ENCODE assay signal across 8 cellular contexts in the genomic region with DNA sequence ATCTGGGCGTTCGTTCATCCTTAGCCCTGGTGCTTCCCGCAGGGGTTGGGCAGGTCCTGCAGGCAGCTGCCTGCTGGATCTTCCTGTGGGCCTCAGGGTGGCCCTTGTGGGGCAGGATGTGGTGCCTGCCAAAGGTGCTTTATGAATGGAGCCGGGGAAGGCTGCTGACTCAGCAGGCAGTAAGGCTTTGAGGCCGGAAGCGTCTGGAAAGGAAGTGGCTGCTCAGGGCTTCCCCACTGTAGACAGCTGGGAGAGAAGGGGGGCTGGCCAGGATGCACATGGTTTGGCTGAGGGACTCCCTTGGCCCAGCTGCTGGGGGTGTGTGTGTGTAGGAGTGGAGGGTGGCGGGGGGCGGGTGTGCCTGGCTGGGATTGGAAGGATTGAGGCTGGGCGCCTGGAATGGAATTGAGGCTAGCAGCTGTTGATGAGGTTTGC. TPM values are rescaled to one million over a fixed set of nuclear protein-coding genes. Genes with fewer than 3 reads are reported as not detected.
DNase-seq lines count a peak whose midpoint lies in the region; ATAC-seq and TF ChIP-seq lines count a peak whose summit lies in the region.

No MANE protein-coding gene starts in this region.

- TF ChIP-seq CTCF in GM10248 (IDR thresholded peaks at IDR 0.05; ENCODE audit: control extremely low read depth, extremely low read depth, low read depth, missing control alignments) = no peak

- H3K36me3 ChIP-seq in effector memory CD4-positive, alpha-beta T cell (ENCODE audit: control insufficient read depth, insufficient read depth, low read length) = no peaks in the 10 kb centered on the region
- H3K36me3 ChIP-seq in mesenchymal stem cell (ENCODE audit: control insufficient read depth in 1 of 2, insufficient read depth in 2 of 2, low read depth in 1 of 2, low read length in 2 of 2) = peaks cover 22 to 64% of the 10 kb centered on the region in 2 experiments

- H2BK120ac ChIP-seq in mesenchymal stem cell (ENCODE audit: low read depth, low read length) = peak overlapping the region; percentile 80

- H3K18ac ChIP-seq in mesenchymal stem cell (ENCODE audit: low read depth in 1 of 2, low read length in 2 of 2) = peak overlapping the region in 1 of 2 experiments; percentile 86

- no peak overlapping the region for H2BK5ac ChIP-seq in mesenchymal stem cell (ENCODE audit: low read depth, low read length, poor library complexity, severe bottlenecking)

- H3K4ac ChIP-seq in mesenchymal stem cell (ENCODE audit: low read depth in 1 of 2, low read length in 2 of 2) = peak overlapping the region; percentile 63 to 90

- CTCF ChIA-PET in GM10248 (lab: Yijun Ruan, JAX) = interaction anchor here (0.9 to 18.3 kb wide), 5 partner anchors 8 to 136 kb away, joined by 3 to 392 read pairs (median 49); a partner anchor contains a TSS
- CTCF ChIA-PET in activated CD8-positive, alpha-beta T cell treated with anti-CD3 and anti-CD28 coated beads, Interleukin-2, amount 10 ng/mL, durations not matched to agents 7 days and 5 days (lab: Charles Lee) = interaction anchor here (0.8 to 10.0 kb wide), 8 partner anchors 8 to 210 kb away, joined by 3 to 228 read pairs (median 6); a partner anchor contains a TSS

- ATAC-seq in HG02763 (IDR thresholded peaks at IDR 0.05; ENCODE audit: unreplicated experiment) = peak; percentile 78
- peak; percentile 90 for ATAC-seq in activated CD8-positive, alpha-beta T cell treated with anti-CD3 and anti-CD28 coated beads, Interleukin-2, amount 10 ng/mL, durations not matched to agents 7 days and 5 days

- H3K4me1 ChIP-seq in effector memory CD4-positive, alpha-beta T cell (ENCODE audit: control insufficient read depth, insufficient read depth, low read length, poor library complexity, severe bottlenecking) = peaks cover 15% of the 10 kb centered on the region
- peaks cover 21% of the 10 kb centered on the region for H3K4me1 ChIP-seq in mesenchymal stem cell (ENCODE audit: control insufficient read depth, insufficient read depth, low read depth, low read length)

- peaks cover 6% of the 10 kb centered on the region for H3K27me3 ChIP-seq in effector memory CD4-positive, alpha-beta T cell (replicated peaks; ENCODE audit: control insufficient read depth, insufficient read depth, low read length, poor library complexity, severe bottlenecking)
- H3K27me3 ChIP-seq in mesenchymal stem cell (ENCODE audit: control insufficient read depth in 1 of 2, insufficient read depth in 1 of 2, low read length in 2 of 2) = no peaks in the 10 kb centered on the region

- no peaks in the 10 kb centered on the region for H3K9me3 Mint-ChIP-seq in activated CD8-positive, alpha-beta T cell treated with anti-CD3 and anti-CD28 coated beads, Interleukin-2, amount 10 ng/mL, durations not matched to agents 7 days and 5 days (ENCODE audit: insufficient read depth)

- peak overlapping the region; percentile 84 for H4K8ac ChIP-seq in mesenchymal stem cell (ENCODE audit: low read length)

- no peak overlapping the region for H3K27ac Mint-ChIP-seq in activated CD8-positive, alpha-beta T cell treated with anti-CD3 and anti-CD28 coated beads, Interleukin-2, amount 10 ng/mL, durations not matched to agents 7 days and 5 days

- peak overlapping the region; percentile 95 for H4K91ac ChIP-seq in mesenchymal stem cell (ENCODE audit: low read length)

- H3K9me3 ChIP-seq in effector memory CD4-positive, alpha-beta T cell (ENCODE audit: control insufficient read depth, low read length) = no peaks in the 10 kb centered on the region
- no peaks in the 10 kb centered on the region for H3K9me3 ChIP-seq in mesenchymal stem cell (ENCODE audit: control insufficient read depth, low read length)

- no peak overlapping the region for H2AK5ac ChIP-seq in mesenchymal stem cell (ENCODE audit: low read length, severe bottlenecking)

- H2BK15ac ChIP-seq in mesenchymal stem cell (ENCODE audit: low read depth, poor library complexity, severe bottlenecking) = no peak overlapping the region

- no peak overlapping the region for H3K27ac ChIP-seq in effector memory CD4-positive, alpha-beta T cell (ENCODE audit: insufficient read depth, low read length, poor library complexity, severe bottlenecking)
- H3K27ac ChIP-seq in mesenchymal stem cell (ENCODE audit: low read length, poor library complexity, severe bottlenecking) = peak overlapping the region; percentile 68

- peaks cover 59% of the 10 kb centered on the region for H3K27me3 Mint-ChIP-seq in activated CD8-positive, alpha-beta T cell treated with anti-CD3 and anti-CD28 coated beads, Interleukin-2, amount 10 ng/mL, durations not matched to agents 7 days and 5 days (ENCODE audit: low read depth)

- no peak overlapping the region for H3K23ac ChIP-seq in mesenchymal stem cell (ENCODE audit: low read length in 2 of 2)

- H3K4me3 Mint-ChIP-seq in activated CD8-positive, alpha-beta T cell treated with anti-CD3 and anti-CD28 coated beads, Interleukin-2, amount 10 ng/mL, durations not matched to agents 7 days and 5 days = peak overlapping the region; percentile 30

- H2BK12ac ChIP-seq in mesenchymal stem cell (ENCODE audit: low read length in 2 of 2) = peak overlapping the region in 1 of 2 experiments; percentile 64

- DNase-seq in GM10248 (ENCODE audit: extremely low spot score) (peak; percentile 78), NCI-H524 treated with DMSO at 0.1 percent for 48 hours (lab: John Stamatoyannopoulos, UW) (peak; percentile 78), mesenchymal stem cell (peak; percentile 96), NCI-H1930 (lab: John Stamatoyannopoulos, UW) (no peak)
- DNase-seq in activated CD8-positive, alpha-beta T cell treated with anti-CD3 and anti-CD28 coated beads, Interleukin-2, amount 10 ng/mL, durations not matched to agents 7 days and 5 days = peak; percentile 91
- DNase-seq in effector memory CD4-positive, alpha-beta T cell = peak; percentile 68 to 74 (median 73)
- peak; percentile 39 for DNase-seq in stimulated activated CD8-positive, alpha-beta memory T cell treated with anti-CD3 and anti-CD28 coated beads, Interleukin-12 subunit alpha, Interleukin-12 subunit beta, amount 100 ng/mL, for 4 hours (ENCODE audit: low read depth)

- H3K9ac ChIP-seq in mesenchymal stem cell (ENCODE audit: low read length) = peak overlapping the region; percentile 71

- peak overlapping the region; percentile 8 for H3K4me2 ChIP-seq in mesenchymal stem cell (ENCODE audit: low read length, poor library complexity, severe bottlenecking)

- H3K4me1 Mint-ChIP-seq in activated CD8-positive, alpha-beta T cell treated with anti-CD3 and anti-CD28 coated beads, Interleukin-2, amount 10 ng/mL, durations not matched to agents 7 days and 5 days (ENCODE audit: low read depth) = peaks cover 35% of the 10 kb centered on the region

- H3K4me3 ChIP-seq in effector memory CD4-positive, alpha-beta T cell (ENCODE audit: insufficient read depth, low read depth, low read length, poor library complexity, severe bottlenecking) = no peak overlapping the region
- no peak overlapping the region for H3K4me3 ChIP-seq in mesenchymal stem cell (ENCODE audit: insufficient read depth in 1 of 2, low read depth in 1 of 2, low read length in 2 of 2)

- H3K14ac ChIP-seq in mesenchymal stem cell (ENCODE audit: low read length in 2 of 2) = no peak overlapping the region

- H3K36me3 Mint-ChIP-seq in activated CD8-positive, alpha-beta T cell treated with anti-CD3 and anti-CD28 coated beads, Interleukin-2, amount 10 ng/mL, durations not matched to agents 7 days and 5 days (ENCODE audit: low read depth) = no peaks in the 10 kb centered on the region

- H3K79me1 ChIP-seq in mesenchymal stem cell (replicated peaks; ENCODE audit: low read length, poor library complexity, severe bottlenecking) = peaks cover 48% of the 10 kb centered on the region

- 3% methylated on average over 9 of the region's 9 CpGs for WGBS in mesenchymal stem cell

- POLR2A ChIA-PET in GM10248 (lab: Yijun Ruan, JAX) = no interaction called here
- POLR2A ChIA-PET in activated CD8-positive, alpha-beta T cell treated with anti-CD3 and anti-CD28 coated beads, Interleukin-2, amount 10 ng/mL, durations not matched to agents 7 days and 5 days (lab: Charles Lee) = interaction anchor here (0.8 to 1.3 kb wide), 2 partner anchors 15 to 61 kb away, joined by 3 read pairs; no protein-coding TSS in a partner anchor

- H2AFZ ChIP-seq in mesenchymal stem cell (ENCODE audit: low read depth, low read length) = no peak overlapping the region

RNA-seq across cellular contexts. Expression of a gene that starts 12.9 kb away (rescaled TPM):
- total RNA-seq in activated CD8-positive, alpha-beta T cell treated with anti-CD3 and anti-CD28 coated beads, Interleukin-2, amount 10 ng/mL, durations not matched to agents 7 days and 5 days = not detected
- polyA plus RNA-seq in mesenchymal stem cell (2013, experiment 1 of 2) = 490 TPM
- 486 TPM for polyA plus RNA-seq in mesenchymal stem cell (2013, experiment 2 of 2)

RNA-seq across cellular contexts. Expression of a gene that starts 56.1 kb away (rescaled TPM):
- not detected for total RNA-seq in activated CD8-positive, alpha-beta T cell treated with anti-CD3 and anti-CD28 coated beads, Interleukin-2, amount 10 ng/mL, durations not matched to agents 7 days and 5 days
- polyA plus RNA-seq in mesenchymal stem cell (2013, experiment 1 of 2) = 0.64 TPM
- polyA plus RNA-seq in mesenchymal stem cell (2013, experiment 2 of 2) = 0.78 TPM

Comparison
In these comparisons a context has a peak if more than half of its experiments do, and no peak if none do; other contexts are left out.
1. DNase-seq: peak in GM10248 (single experiment), NCI-H524 treated with DMSO at 0.1 percent for 48 hours (single experiment), activated CD8-positive, alpha-beta T cell treated with anti-CD3 and anti-CD28 coated beads, Interleukin-2, amount 10 ng/mL, durations not matched to agents 7 days and 5 days (single experiment), effector memory CD4-positive, alpha-beta T cell (3 of 3), mesenchymal stem cell (single experiment) and stimulated activated CD8-positive, alpha-beta memory T cell treated with anti-CD3 and anti-CD28 coated beads, Interleukin-12 subunit alpha, Interleukin-12 subunit beta, amount 100 ng/mL, for 4 hours (single experiment); none in NCI-H1930 (0 of 2).